35 cellular contexts compared by ENCODE assay signal in genomic region chr9:116452227-116452626, GRCh38.
DNase-seq lines count a peak whose midpoint lies in the region; ATAC-seq, FAIRE-seq and TF ChIP-seq lines count a peak whose summit lies in the region.
"Had no signal": no experiment of that assay in that cellular context is flagged by ENCODE, and none has a peak within 500 bp of the region (broad histone marks: within the 10 kb centered on the region; RNA-seq: fewer than 3 reads in every experiment).

No MANE protein-coding gene starts in this region.

- H3K4me3 ChIP-seq in ACC112 (ENCODE audit: low read depth, low read length) (no peak overlapping the region), GM12878 (no peak overlapping the region), K562 (no peak overlapping the region), body of pancreas (no peak overlapping the region)
- H3K4me3 ChIP-seq: A549; BLaER1; BLaER1 treated with 17β-estradiol and CSF1 and Interleukin-3, amounts not matched to agents 10 nM and 100 nM had no signal

- FAIRE-seq in GM12878 (lab: Jason Lieb, UNC) (no peak), K562 (lab: Jason Lieb, UNC) (no peak)
- FAIRE-seq: A204.1, A549, D721Med had no signal

- H3K79me2 ChIP-seq in ACC112 (ENCODE audit: control insufficient read depth, insufficient read depth, low read length, unreplicated experiment): no peaks in the 10 kb centered on the region
- H3K79me2 ChIP-seq in GM12878 (ENCODE audit: control insufficient read depth, insufficient read depth, low read length): no peaks in the 10 kb centered on the region
- no peaks in the 10 kb centered on the region for H3K79me2 ChIP-seq in K562 (ENCODE audit: control insufficient read depth, insufficient read depth, low read length)

- RAD21 ChIA-PET in GM12878 (lab: Charles Lee; ENCODE audit: unreplicated experiment): no interaction called here

- H3K36me3 ChIP-seq in ACC112 (ENCODE audit: insufficient read depth, low read length) (no peaks in the 10 kb centered on the region), GM12878 (ENCODE audit: control insufficient read depth in 2 of 2, insufficient read depth in 2 of 2, low read length in 1 of 2) (no peaks in the 10 kb centered on the region), K562 (ENCODE audit: control insufficient read depth, insufficient read depth, low read length) (no peaks in the 10 kb centered on the region), body of pancreas (replicated peaks in 1 of 2; ENCODE audit: insufficient read depth in 1 of 2, low read depth in 2 of 2) (no peaks in the 10 kb centered on the region)
- H3K36me3 ChIP-seq: BE2C, BLaER1 had no signal

- TF ChIP-seq RAD21 in GM12878 (IDR thresholded peaks at IDR 0.05; ENCODE audit: insufficient read depth, low read depth, low read length) (no peak), K562 (CRISPR knock-in tag; conservative IDR thresholded peaks at IDR 0.05 in 1 of 2, IDR thresholded peaks at IDR 0.05 in 1 of 2) (no peak)

- peaks cover 2% of the 10 kb centered on the region; the same call in 2 of the 3 replicates for H3K9me3 ChIP-seq in GM12878 (replicated peaks; ENCODE audit: control insufficient read depth, insufficient read depth, low read length)
- H3K9me3 ChIP-seq in K562 (replicated peaks; ENCODE audit: control insufficient read depth, insufficient read depth, low read depth, low read length): peaks cover 6% of the 10 kb centered on the region; the same call in 1 of the 2 replicates
- H3K9me3 ChIP-seq in body of pancreas: peaks cover 0 to 4% (median 0%) of the 10 kb centered on the region in 3 donors
- H3K9me3 ChIP-seq: BE2C had no signal

- POLR2A ChIA-PET in GM12878 (lab: Charles Lee): no interaction called here
- POLR2A ChIA-PET in K562 (lab: Yijun Ruan, JAX): interaction anchor here (0.6 to 1.8 kb wide), 4 partner anchors 10 to 236 kb away, joined by 3 to 5 read pairs (median 3); no protein-coding TSS in a partner anchor
- POLR2A ChIA-PET in activated CD4-positive, alpha-beta T cell treated with anti-CD3 and anti-CD28 coated beads for 36 hours (lab: Charles Lee): no interaction called here

- H3K9me1 ChIP-seq in K562 (ENCODE audit: control insufficient read depth, insufficient read depth, low read length): no peaks in the 10 kb centered on the region

- intact Hi-C loops in GM12878 (cut with micrococcal nuclease; ENCODE audit: unreplicated experiment) (no loop called here), K562 (cut with micrococcal nuclease) (no loop called here), body of pancreas (cut with DNase I) (no loop called here)
- intact Hi-C loops in activated CD4-positive, alpha-beta T cell treated with anti-CD3 and anti-CD28 coated beads for 36 hours (cut with DNase I, micrococcal nuclease): no loop called here

- ATAC-seq in GM12878 (no peak; the same call in 2 of the 3 replicates), K562 (no peak; the same call in 2 of the 3 replicates), body of pancreas (no peak)
- ATAC-seq in activated CD4-positive, alpha-beta T cell treated with anti-CD3 and anti-CD28 coated beads for 36 hours: no peak
- ATAC-seq: A549; CD8-positive, alpha-beta T cell had no signal

- CTCF ChIA-PET in GM12878 (lab: Yijun Ruan, JAX) (no interaction called here), K562 (lab: Yijun Ruan, JAX; ENCODE audit: low intra/inter-chr PET ratio) (no interaction called here)
- CTCF ChIA-PET in activated CD4-positive, alpha-beta T cell treated with anti-CD3 and anti-CD28 coated beads for 36 hours (lab: Charles Lee): no interaction called here

- H4K20me1 ChIP-seq in GM12878 (ENCODE audit: control insufficient read depth, insufficient read depth) (no peaks in the 10 kb centered on the region), K562 (replicated peaks; ENCODE audit: control insufficient read depth, insufficient read depth, low read length) (no peaks in the 10 kb centered on the region)
- H4K20me1 ChIP-seq: BLaER1; BLaER1 treated with 17β-estradiol and CSF1 and Interleukin-3, amounts not matched to agents 10 nM and 100 nM had no signal

- H3K9me3 Mint-ChIP-seq in activated CD4-positive, alpha-beta T cell treated with anti-CD3 and anti-CD28 coated beads for 36 hours (ENCODE audit: low read depth): peaks cover 15% of the 10 kb centered on the region

- H3K27ac ChIP-seq in ACC112 (ENCODE audit: low read depth, low read length) (0 out of 2 replicates have a peak overlapping the region, but pooled peaks have one; percentile 9), GM12878 (ENCODE audit: control insufficient read depth, insufficient read depth) (no peak overlapping the region), K562 (ENCODE audit: extremely low read depth, low read depth, low read length) (peak overlapping the region; percentile 34; the same call in 1 of the 3 replicates), body of pancreas (no peak overlapping the region)
- H3K27ac ChIP-seq: 22Rv1; A549; BLaER1; BLaER1 treated with 17β-estradiol and CSF1 and Interleukin-3, amounts not matched to agents 10 nM and 100 nM; C4-2B had no signal

- no peaks in the 10 kb centered on the region for H3K4me1 Mint-ChIP-seq in activated CD4-positive, alpha-beta T cell treated with anti-CD3 and anti-CD28 coated beads for 36 hours
- H3K4me1 Mint-ChIP-seq: B cell; CD4-positive, alpha-beta memory T cell; CD4-positive, CD25-positive, alpha-beta regulatory T cell; CD8-positive, alpha-beta memory T cell had no signal

- TF ChIP-seq CTCF in GM12878 (IDR thresholded peaks at IDR 0.05 in 2 of 3, conservative IDR thresholded peaks at IDR 0.05 in 1 of 3; ENCODE audit: control insufficient read depth in 2 of 3, extremely low read depth in 1 of 3, insufficient read depth in 1 of 3, low read depth in 3 of 3, low read length in 3 of 3) (no peak), K562 (IDR thresholded peaks at IDR 0.05 in 2 of 3, conservative IDR thresholded peaks at IDR 0.05 in 1 of 3; ENCODE audit: insufficient read depth in 2 of 3, low read depth in 1 of 3, low read length in 3 of 3) (no peak), body of pancreas (IDR thresholded peaks at IDR 0.05) (no peak)

- no peak overlapping the region for H3K4me3 Mint-ChIP-seq in activated CD4-positive, alpha-beta T cell treated with anti-CD3 and anti-CD28 coated beads for 36 hours
- H3K4me3 Mint-ChIP-seq: B cell; CD14-positive monocyte; CD4-positive, alpha-beta memory T cell; CD4-positive, alpha-beta T cell; CD4-positive, CD25-positive, alpha-beta regulatory T cell; CD8-positive, alpha-beta memory T cell; CD8-positive, alpha-beta T cell had no signal

- H3K27me3 ChIP-seq in ACC112 (ENCODE audit: insufficient read depth, low read length) (no peaks in the 10 kb centered on the region), GM12878 (replicated peaks in 1 of 2; ENCODE audit: control insufficient read depth in 2 of 2, insufficient read depth in 2 of 2, low read length in 1 of 2) (no peaks in the 10 kb centered on the region), K562 (ENCODE audit: control insufficient read depth in 2 of 2, insufficient read depth in 2 of 2, low read length in 2 of 2) (no peaks in the 10 kb centered on the region), body of pancreas (no peaks in the 10 kb centered on the region)
- H3K27me3 ChIP-seq: BE2C; BLaER1; BLaER1 treated with 17β-estradiol and CSF1 and Interleukin-3, amounts not matched to agents 10 nM and 100 nM had no signal

- in situ Hi-C loops in GM12878 (cut with MboI): no loop called here
- in situ Hi-C loops in K562 (cut with MboI): no loop called here

- BruUV-seq in GM12878 (replicated peaks; lab: Mats Ljungman, UMichigan) (no TSS peak), K562 (replicated peaks; lab: Mats Ljungman, UMichigan) (no TSS peak)

- TF ChIP-seq EP300 in GM12878 (IDR thresholded peaks at IDR 0.05; ENCODE audit: borderline replicate concordance in 1 of 2, control insufficient read depth in 1 of 2, low read depth in 2 of 2, low read length in 2 of 2): no peak
- TF ChIP-seq EP300 in K562 (IDR thresholded peaks at IDR 0.05; ENCODE audit: low read length): no peak

- SMC1A ChIA-PET in GM12878 (lab: Charles Lee; ENCODE audit: uncharacterized antibody, unreplicated experiment): no interaction called here

- H3K4me1 ChIP-seq in ACC112 (ENCODE audit: control insufficient read depth, insufficient read depth, low read length, unreplicated experiment): peaks cover 32% of the 10 kb centered on the region
- peaks cover 9% of the 10 kb centered on the region for H3K4me1 ChIP-seq in GM12878 (ENCODE audit: control insufficient read depth, insufficient read depth, low read length)
- H3K4me1 ChIP-seq in K562 (replicated peaks in 1 of 2; ENCODE audit: control insufficient read depth in 2 of 2, insufficient read depth in 2 of 2, low read length in 2 of 2): peaks cover 5 to 25% of the 10 kb centered on the region in 2 experiments; a peak in 4 of 5 replicates
- H3K4me1 ChIP-seq in body of pancreas: no peaks in the 10 kb centered on the region
- H3K4me1 ChIP-seq: BE2C had no signal

- H3K4me2 ChIP-seq in GM12878 (ENCODE audit: control insufficient read depth, insufficient read depth) (no peak overlapping the region), K562 (ENCODE audit: insufficient read depth, low read length) (no peak overlapping the region)
- H3K4me2 ChIP-seq: A549; BLaER1; BLaER1 treated with 17β-estradiol and CSF1 and Interleukin-3, amounts not matched to agents 10 nM and 100 nM had no signal

- 67% methylated on average over 1 of the region's 1 CpG for WGBS in GM12878 (ENCODE audit: insufficient coverage, insufficient replicate concordance, low lambda C conversion rate, missing lambda C conversion rate)
- 90% methylated on average over 1 of the region's 1 CpG for WGBS in K562 (ENCODE audit: insufficient coverage, low coverage, missing lambda C conversion rate)
- 82 to 91% methylated on average over 1 of the region's 1 CpG for WGBS in body of pancreas, 2 donors

- H3K27ac Mint-ChIP-seq in activated CD4-positive, alpha-beta T cell treated with anti-CD3 and anti-CD28 coated beads for 36 hours: no peak overlapping the region
- H3K27ac Mint-ChIP-seq: B cell; CD14-positive monocyte; CD4-positive, alpha-beta memory T cell; CD4-positive, alpha-beta T cell; CD4-positive, CD25-positive, alpha-beta regulatory T cell; CD8-positive, alpha-beta memory T cell; CD8-positive, alpha-beta T cell had no signal

- DNase-seq in GM12878 (ENCODE audit: low read depth, low spot score) (no peak), K562 (ENCODE audit: extremely low read depth in 1 of 4, low spot score in 3 of 4) (no peak), SHP77 (lab: John Stamatoyannopoulos, UW) (no peak), body of pancreas (no peak)
- no peak for DNase-seq in activated CD4-positive, alpha-beta T cell treated with anti-CD3 and anti-CD28 coated beads for 36 hours
- DNase-seq: 8988T; ACHN; AML-193; BE2C; C1 segment of cervical spinal cord; Caco-2; Calu3; CD4-positive, alpha-beta memory T cell; CD4-positive, alpha-beta T cell; CD4-positive, CD25-positive, alpha-beta regulatory T cell; CD8-positive, alpha-beta memory T cell; CD8-positive, alpha-beta T cell; COR-L47; DMS 273 treated with DMSO at 0.1 percent for 48 hours; DMS153; DMS53; DMS79; DMS79 treated with DMSO at 0.1 percent for 48 hours; DND-41; EL had no signal

- no peak overlapping the region for H3K9ac ChIP-seq in GM12878 (ENCODE audit: control insufficient read depth, insufficient read depth, low read length)
- H3K9ac ChIP-seq in K562 (ENCODE audit: insufficient read depth in 1 of 2, low read depth in 2 of 2, low read length in 2 of 2): no peak overlapping the region
- H3K9ac ChIP-seq: BLaER1; BLaER1 treated with 17β-estradiol and CSF1 and Interleukin-3, amounts not matched to agents 10 nM and 100 nM had no signal

- H2AFZ ChIP-seq in ACC112 (ENCODE audit: low read length, unreplicated experiment) (no peak overlapping the region), GM12878 (ENCODE audit: control insufficient read depth, low read depth, low read length) (no peak overlapping the region), K562 (ENCODE audit: low read depth, low read length) (peak overlapping the region; percentile 11)

- H3K27me3 Mint-ChIP-seq in activated CD4-positive, alpha-beta T cell treated with anti-CD3 and anti-CD28 coated beads for 36 hours: no peaks in the 10 kb centered on the region
- H3K27me3 Mint-ChIP-seq: B cell; CD4-positive, alpha-beta memory T cell; CD4-positive, alpha-beta T cell; CD4-positive, CD25-positive, alpha-beta regulatory T cell; CD8-positive, alpha-beta memory T cell had no signal

- peaks cover 4% of the 10 kb centered on the region for H3K36me3 Mint-ChIP-seq in activated CD4-positive, alpha-beta T cell treated with anti-CD3 and anti-CD28 coated beads for 36 hours (ENCODE audit: low read depth)
- H3K36me3 Mint-ChIP-seq: CD14-positive monocyte had no signal

- TF ChIP-seq POLR2A in GM12878 (IDR thresholded peaks at IDR 0.05; ENCODE audit: low read depth, low read length) (no peak), K562 (conservative IDR thresholded peaks at IDR 0.05) (no peak), body of pancreas (IDR thresholded peaks at IDR 0.05) (no peak)

Comparison
In these comparisons a context has a peak if more than half of its experiments do, and no peak if none do; other contexts are left out.
1. H3K27ac ChIP-seq: peak in ACC112 (single experiment) and K562 (single experiment); none in GM12878 (single experiment) and body of pancreas (0 of 4).